ENCODE assay signal across 8 cellular contexts in genomic region chr3:57951106-57951882, GRCh38. TPM values are rescaled to one million over a fixed set of nuclear protein-coding genes. Genes with fewer than 3 reads are reported as not detected.
A peak's percentile ranks its signal among the peaks of the same experiment; 100 is the strongest.
DNase-seq lines count a peak whose midpoint lies in the region; ATAC-seq, FAIRE-seq and TF ChIP-seq lines count a peak whose summit lies in the region.

No MANE protein-coding gene starts in this region.

- in situ Hi-C loops in KBM-7 (cut with MboI; ENCODE audit: low pct_unique_long_range_greater_than_20kb, low sequenced_read_pairs), result no loop called here
- in situ Hi-C loops in K562 (cut with MboI), result no loop called here

- ATAC-seq in K562 (peak; percentile 89), HG03159 (IDR thresholded peaks at IDR 0.05; ENCODE audit: unreplicated experiment) (no peak)

- TF ChIP-seq CTCF in A673 (conservative IDR thresholded peaks at IDR 0.05; ENCODE audit: low read depth, low read length), result no peak
- TF ChIP-seq CTCF in K562 (IDR thresholded peaks at IDR 0.05 in 2 of 3, conservative IDR thresholded peaks at IDR 0.05 in 1 of 3; ENCODE audit: insufficient read depth in 2 of 3, low read depth in 1 of 3, low read length in 3 of 3), result no peak
- TF ChIP-seq CTCF in spleen (IDR thresholded peaks at IDR 0.05 in 8 of 11, conservative IDR thresholded peaks at IDR 0.05 in 3 of 11), result no peak

- peak overlapping the region; percentile 87 for H2AFZ ChIP-seq in K562 (ENCODE audit: low read depth, low read length)

- TF ChIP-seq RAD21 in K562 (CRISPR knock-in tag; conservative IDR thresholded peaks at IDR 0.05 in 1 of 2, IDR thresholded peaks at IDR 0.05 in 1 of 2), result 0 out of 4 replicates have a peak, but pooled peaks of 1 of the 2 experiments have one; percentile 4

- BruUV-seq in A673 (replicated peaks; lab: Mats Ljungman, UMichigan) (no TSS peak), K562 (replicated peaks; lab: Mats Ljungman, UMichigan) (no TSS peak)

- no peaks in the 10 kb centered on the region for H4K20me1 ChIP-seq in K562 (replicated peaks; ENCODE audit: control insufficient read depth, insufficient read depth, low read length)

- intact Hi-C loops in A673 (cut with micrococcal nuclease; ENCODE audit: unreplicated experiment), result no loop called here
- intact Hi-C loops in K562 (cut with micrococcal nuclease), result no loop called here
- intact Hi-C loops in spleen (cut with DNase I; ENCODE audit: low total_unique reads), result no loop called here

- peak overlapping the region; percentile 35 for H3K4me2 ChIP-seq in K562 (ENCODE audit: insufficient read depth, low read length)

- H3K36me3 ChIP-seq in A673 (ENCODE audit: insufficient read depth, low read length, poor library complexity, severe bottlenecking) (no peaks in the 10 kb centered on the region), K562 (ENCODE audit: control insufficient read depth, insufficient read depth, low read length) (no peaks in the 10 kb centered on the region), spleen (no peaks in the 10 kb centered on the region)

- no peaks in the 10 kb centered on the region for H3K4me1 ChIP-seq in A673 (ENCODE audit: insufficient read depth, low read length, poor library complexity, severe bottlenecking)
- H3K4me1 ChIP-seq in K562 (replicated peaks in 1 of 2; ENCODE audit: control insufficient read depth in 2 of 2, insufficient read depth in 2 of 2, low read length in 2 of 2), result peaks cover 12 to 19% of the 10 kb centered on the region in 2 experiments; a peak in 4 of 5 replicates
- H3K4me1 ChIP-seq in spleen, result peaks cover 20 to 45% (median 30%) of the 10 kb centered on the region in 6 donors

- WGBS in K562 (ENCODE audit: insufficient coverage, low coverage, missing lambda C conversion rate), result 11% methylated on average over 8 of the region's 8 CpGs
- 17 to 31% (median 19%) methylated on average over 8 of the region's 8 CpGs for WGBS in spleen, 5 donors

- POLR2A ChIA-PET in A673 (lab: Charles Lee; ENCODE audit: low non-redundant PET), result no interaction called here
- POLR2A ChIA-PET in K562 (lab: Yijun Ruan, JAX), result interaction anchor here (0.7 to 1.9 kb wide), 6 partner anchors 9 to 120 kb away, joined by 3 to 5 read pairs (median 4); no protein-coding TSS in a partner anchor

- H3K27ac ChIP-seq in A673 (ENCODE audit: low read depth, low read length, poor library complexity, severe bottlenecking), result peak overlapping the region; percentile 49
- H3K27ac ChIP-seq in K562 (ENCODE audit: extremely low read depth, low read depth, low read length), result peak overlapping the region; percentile 84; the same call in 2 of the 3 replicates
- H3K27ac ChIP-seq in spleen, result peak overlapping the region; percentile 5 to 82 (median 66)

- H3K27me3 ChIP-seq in A673 (replicated peaks; ENCODE audit: insufficient read depth, low read depth, low read length, poor library complexity) (no peaks in the 10 kb centered on the region), K562 (ENCODE audit: control insufficient read depth in 2 of 2, insufficient read depth in 2 of 2, low read length in 2 of 2) (no peaks in the 10 kb centered on the region), spleen (replicated peaks in 1 of 7) (no peaks in the 10 kb centered on the region)

- TF ChIP-seq EP300 in K562 (IDR thresholded peaks at IDR 0.05; ENCODE audit: low read length), result peak; percentile 5; the same call in 1 of the 2 replicates

- CTCF ChIA-PET in A673 (lab: Charles Lee), result no interaction called here
- CTCF ChIA-PET in K562 (lab: Yijun Ruan, JAX; ENCODE audit: low intra/inter-chr PET ratio), result no interaction called here

- H3K9me3 ChIP-seq in A673 (ENCODE audit: low read depth, low read length, poor library complexity, severe bottlenecking) (no peaks in the 10 kb centered on the region), K562 (replicated peaks; ENCODE audit: control insufficient read depth, insufficient read depth, low read depth, low read length) (no peaks in the 10 kb centered on the region), spleen (no peaks in the 10 kb centered on the region)

- H3K9ac ChIP-seq in K562 (ENCODE audit: insufficient read depth in 1 of 2, low read depth in 2 of 2, low read length in 2 of 2), result peak overlapping the region; percentile 54 to 88

- FAIRE-seq in K562 (lab: Jason Lieb, UNC), result peak; percentile 95

- H3K9me1 ChIP-seq in K562 (ENCODE audit: control insufficient read depth, insufficient read depth, low read length), result no peaks in the 10 kb centered on the region

- H3K4me3 ChIP-seq in A673 (ENCODE audit: low read depth, low read length, poor library complexity, severe bottlenecking) (no peak overlapping the region), K562 (no peak overlapping the region), spleen (no peak overlapping the region)

- TF ChIP-seq POLR2A in K562 (conservative IDR thresholded peaks at IDR 0.05) (0 out of 2 replicates have a peak, but pooled peaks have one; percentile 21), spleen (IDR thresholded peaks at IDR 0.05) (no peak)

- DNase-seq in A673 (ENCODE audit: low spot score) (no peak), KBM-7 (peak; percentile 84), K562 (ENCODE audit: extremely low read depth in 1 of 4, low spot score in 3 of 4) (peak; percentile 32 to 82 (median 52)), islet precursor cell (peak; percentile 97), spleen (peak; percentile 78), activated gamma-delta T cell treated with Interleukin-2 at 50 U/mL for 16 hours (no peak)
- no peak for DNase-seq in activated CD4-positive, CD25-positive, alpha-beta regulatory T cell treated with anti-CD3 and anti-CD28 coated beads, Interleukin-2, amount 50 U/mL, for 72 hours

- H3K79me2 ChIP-seq in K562 (ENCODE audit: control insufficient read depth, insufficient read depth, low read length), result no peaks in the 10 kb centered on the region

TF ChIP-seq in K562, 482 proteins besides CTCF, POLR2A, EP300 and RAD21 (continues in another document):
- TF ChIP-seq PTTG1 (tag; IDR thresholded peaks at IDR 0.05; ENCODE audit: low read depth) (0 out of 2 replicates have a peak, but pooled peaks have one; percentile 27), PYGO2 (tag; IDR thresholded peaks at IDR 0.05) (no peak), NEUROD1 (IDR thresholded peaks at IDR 0.05; ENCODE audit: borderline replicate concordance, low read depth, low read length, partially characterized antibody) (no peak), ZBTB5 (IDR thresholded peaks at IDR 0.05) (no peak), NFATC3 (IDR thresholded peaks at IDR 0.05) (no peak), HMGXB4 (CRISPR knock-in tag; IDR thresholded peaks at IDR 0.05) (no peak), SMAD3 (CRISPR knock-in tag; conservative IDR thresholded peaks at IDR 0.05) (no peak)

RNA-seq across cellular contexts. Expression of gene FLNB, which starts 56.9 kb away (rescaled TPM):
- total RNA-seq in A673 (2021) (41.2 and 43.7 TPM in 2 replicates), K562 (2014; rRNA removed) (27.6 and 37.5 TPM in 2 replicates), K562 (2014; rRNA removed; fragmentation: Illumina TruSeq; extraction: Trizol) (22.5 and 25.6 TPM in 2 replicates), K562 (2015; rRNA removed; fragmentation: Illumina TruSeq; extraction: Trizol) (27.4 and 27.9 TPM in 2 replicates), K562 (2021) (43.3 and 48.1 TPM in 2 replicates), spleen (100 to 1,000 TPM in 4 of 7 donors, 10 to 100 TPM in 3; 77.5 to 163 (median 111) TPM)
- 104 and 176 TPM in 2 replicates for total RNA-seq in K562 (2011; cell fraction: chromatin; rRNA removed; ENCODE audit: low replicate concordance)
- total RNA-seq in K562 (2011; cell fraction: nucleolus; rRNA removed), result 86.7 and 89.5 TPM in 2 replicates
- 74.4 and 75.0 TPM in 2 replicates for total RNA-seq in K562 (2011; cell fraction: nucleoplasm; rRNA removed)
- polyA plus RNA-seq in K562 (2011; rRNA removed) (20.3 and 27.7 TPM in 2 replicates), K562 (2014; fragmentation: Illumina TruSeq; extraction: Trizol) (32.2 and 33.4 TPM in 2 replicates), K562 (2014; fragmentation: Nextera tagmentation; extraction: Ambion mirVana) (10 to 100 TPM in 1 of 2 experiments, 1 to 10 TPM in 1; 9.4 to 13.0 TPM), K562 (2014; rRNA removed) (17.0 and 19.0 TPM in 2 replicates), spleen (10 to 100 TPM; 38.9 to 70.3 (median 49.4) TPM)
- 18.4 and 30.1 TPM in 2 replicates for polyA plus RNA-seq in K562 (2011; cell fraction: cytosol; rRNA removed)
- 111 and 183 TPM in 2 replicates for polyA plus RNA-seq in K562 (2011; cell fraction: nucleus; rRNA removed)
- 37.0 and 76.9 TPM in 2 replicates for polyA plus RNA-seq in K562 (2012)
- polyA minus RNA-seq in K562 (2011; rRNA and poly(A)+ RNA removed), result 75.9 and 104 TPM in 2 replicates
- 66.1 and 94.5 TPM in 2 replicates for polyA minus RNA-seq in K562 (2011; cell fraction: cytosol; rRNA and poly(A)+ RNA removed)
- 56.8 and 166 TPM in 2 replicates for polyA minus RNA-seq in K562 (2011; cell fraction: nucleus; rRNA and poly(A)+ RNA removed)

Comparison
In these comparisons a context has a peak if more than half of its experiments do, and no peak if none do; other contexts are left out.
1. DNase-seq: peak in KBM-7 (single experiment), K562 (4 of 4), islet precursor cell (single experiment) and spleen (single experiment); none in A673 (single experiment), activated gamma-delta T cell treated with Interleukin-2 at 50 U/mL for 16 hours (single experiment) and activated CD4-positive, CD25-positive, alpha-beta regulatory T cell treated with anti-CD3 and anti-CD28 coated beads, Interleukin-2, amount 50 U/mL, for 72 hours (single experiment).
2. Peak in every context shown above with its lines, with median percentiles within 50 percentile points of each other: H3K27ac ChIP-seq.